In the genomic region with DNA sequence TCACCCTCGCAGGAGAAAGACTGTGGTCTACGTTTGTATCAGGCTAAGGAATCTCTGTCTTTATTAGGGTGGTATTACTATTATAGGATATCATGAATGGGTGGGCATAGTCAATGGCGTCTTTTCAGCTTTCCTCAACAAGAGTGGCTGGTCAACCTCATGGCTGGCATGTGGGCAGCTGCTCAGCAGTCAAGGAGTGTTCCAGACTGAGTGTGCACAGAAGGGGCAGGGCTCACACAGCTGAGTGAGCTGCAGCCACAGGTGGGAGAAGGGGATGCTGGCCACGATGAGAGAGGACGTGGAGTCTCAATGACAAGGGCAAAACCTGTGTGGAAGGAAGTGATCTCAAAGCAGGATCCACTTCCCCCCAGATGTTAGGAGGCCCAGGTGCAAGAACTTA, we compare ENCODE assay signal across 24 cellular contexts. TPM values are rescaled to one million over a fixed set of nuclear protein-coding genes. Genes with fewer than 3 reads are reported as not detected.
DNase-seq lines count a peak whose midpoint lies in the region; ATAC-seq and TF ChIP-seq lines count a peak whose summit lies in the region.
"Had no signal": no experiment of that assay in that cellular context is flagged by ENCODE, and none has a peak within 500 bp of the region (broad histone marks: within the 10 kb centered on the region; RNA-seq: fewer than 3 reads in every experiment).

No MANE protein-coding gene starts in this region.

- peak overlapping the region; percentile 14 for H3K27ac Mint-ChIP-seq in endothelial cell (ENCODE audit: unreplicated experiment)
- peak overlapping the region; percentile 52 for H3K27ac Mint-ChIP-seq in stimulated activated memory B cell treated with anti-CD40 and anti-IgM and Interleukin-4, amounts not matched to agents 10 μg/mL and 1 μg/mL and 100 μg/mL, for 72 hours
- H3K27ac Mint-ChIP-seq: CD8-positive, alpha-beta T cell; mesothelial cell of epicardium; progenitor cell of endocrine pancreas had no signal

- H3K27me3 ChIP-seq in cardiac muscle cell: no peaks in the 10 kb centered on the region
- H3K27me3 ChIP-seq: SJCRH30, tibial nerve had no signal

- peaks cover 38% of the 10 kb centered on the region for H3K4me1 Mint-ChIP-seq in endothelial cell (ENCODE audit: unreplicated experiment)
- H3K4me1 Mint-ChIP-seq in stimulated activated memory B cell treated with anti-CD40 and anti-IgM and Interleukin-4, amounts not matched to agents 10 μg/mL and 1 μg/mL and 100 μg/mL, for 72 hours: peaks cover 40% of the 10 kb centered on the region

- intact Hi-C loops in Right ventricle myocardium inferior (cut with DNase I): no loop called here

- H3K36me3 ChIP-seq in cardiac muscle cell: no peaks in the 10 kb centered on the region

- no peak overlapping the region for H3K4me3 Mint-ChIP-seq in endothelial cell (ENCODE audit: unreplicated experiment)
- H3K4me3 Mint-ChIP-seq in stimulated activated memory B cell treated with anti-CD40 and anti-IgM and Interleukin-4, amounts not matched to agents 10 μg/mL and 1 μg/mL and 100 μg/mL, for 72 hours: no peak overlapping the region
- H3K4me3 Mint-ChIP-seq: activated naive CD4-positive, alpha-beta T cell treated with anti-CD3 and anti-CD28 coated beads, Interleukin-2, amount 50 U/mL, for 24 hours; CD8-positive, alpha-beta T cell; mesothelial cell of epicardium; natural killer cell treated with Interleukin-12 subunit alpha and Interleukin-12 subunit beta and Interleukin-15 and Interleukin-18, amount 100 ng/mL, for 72 hours; stimulated activated naive CD8-positive, alpha-beta T cell treated with anti-CD3 and anti-CD28 coated beads, Interleukin-15, amount 100 ng/mL, for 72 hours had no signal

- TF ChIP-seq CTCF in cardiac muscle cell (IDR thresholded peaks at IDR 0.05; ENCODE audit: low read depth, low read length): no peak
- TF ChIP-seq CTCF in VCaP (conservative IDR thresholded peaks at IDR 0.05): no peak
- TF ChIP-seq CTCF in endothelial cell (IDR thresholded peaks at IDR 0.05; ENCODE audit: unreplicated experiment): no peak

- DNase-seq in cardiac muscle cell (ENCODE audit: low read depth in 1 of 2, low spot score in 1 of 2) (no peak), Right ventricle myocardium inferior (ENCODE audit: missing footprints) (no peak), endothelial cell (ENCODE audit: low spot score) (no peak), NCI-H187 (lab: John Stamatoyannopoulos, UW) (no peak), NK-92 (lab: John Stamatoyannopoulos, UW; ENCODE audit: unreplicated experiment) (no peak)
- DNase-seq: activated CD4-positive, CD25-positive, alpha-beta regulatory T cell; activated CD8-positive, alpha-beta memory T cell treated with anti-CD3 and anti-CD28 coated beads, Interleukin-2, amount 50 U/mL, for 4 hours; CD8-positive, alpha-beta T cell; left colon; NCI-H1930; NCI-H2227 treated with DMSO at 0.1 percent for 48 hours; SJCRH30; stimulated activated CD4-positive, alpha-beta T cell treated with anti-CD3 and anti-CD28 coated beads, Interleukin-2, amount 100 ng/mL, for 24 hours; stimulated activated naive CD8-positive, alpha-beta T cell treated with anti-CD3 and anti-CD28 coated beads, Interleukin-15, amount 100 ng/mL, for 72 hours had no signal

- no peaks in the 10 kb centered on the region for H3K9me3 Mint-ChIP-seq in endothelial cell (ENCODE audit: unreplicated experiment)
- H3K9me3 Mint-ChIP-seq in stimulated activated memory B cell treated with anti-CD40 and anti-IgM and Interleukin-4, amounts not matched to agents 10 μg/mL and 1 μg/mL and 100 μg/mL, for 72 hours: no peaks in the 10 kb centered on the region
- H3K9me3 Mint-ChIP-seq: activated naive CD4-positive, alpha-beta T cell treated with anti-CD3 and anti-CD28 coated beads, Interleukin-2, amount 50 U/mL, for 24 hours; CD8-positive, alpha-beta T cell; mesothelial cell of epicardium; natural killer cell treated with Interleukin-12 subunit alpha and Interleukin-12 subunit beta and Interleukin-15 and Interleukin-18, amount 100 ng/mL, for 72 hours; stimulated activated naive CD8-positive, alpha-beta T cell treated with anti-CD3 and anti-CD28 coated beads, Interleukin-15, amount 100 ng/mL, for 72 hours had no signal

- H3K27ac ChIP-seq in cardiac muscle cell: peak overlapping the region; percentile 50
- peak overlapping the region; percentile 67 for H3K27ac ChIP-seq in VCaP
- H3K27ac ChIP-seq: KMS-11, SJCRH30, tibial nerve had no signal

- no peak overlapping the region for H3K4me3 ChIP-seq in cardiac muscle cell
- H3K4me3 ChIP-seq: SJCRH30, tibial nerve had no signal

- no peaks in the 10 kb centered on the region for H3K9me3 ChIP-seq in cardiac muscle cell (ENCODE audit: low read depth)
- H3K9me3 ChIP-seq: SJCRH30, tibial nerve had no signal

- ATAC-seq in Right ventricle myocardium inferior (no peak), GM19467 (IDR thresholded peaks at IDR 0.05; ENCODE audit: unreplicated experiment) (no peak)
- ATAC-seq in stimulated activated memory B cell treated with anti-CD40 and anti-IgM and Interleukin-4, amounts not matched to agents 10 μg/mL and 1 μg/mL and 100 μg/mL, for 72 hours: no peak
- ATAC-seq: CD8-positive, alpha-beta T cell; left colon; natural killer cell treated with Interleukin-12 subunit alpha and Interleukin-12 subunit beta and Interleukin-15 and Interleukin-18, amount 100 ng/mL, for 72 hours; Panc1; stimulated activated naive CD8-positive, alpha-beta T cell treated with anti-CD3 and anti-CD28 coated beads, Interleukin-15, amount 100 ng/mL, for 72 hours had no signal

- H3K36me3 Mint-ChIP-seq in endothelial cell (ENCODE audit: low read depth, unreplicated experiment): peaks cover 2% of the 10 kb centered on the region
- H3K36me3 Mint-ChIP-seq in stimulated activated memory B cell treated with anti-CD40 and anti-IgM and Interleukin-4, amounts not matched to agents 10 μg/mL and 1 μg/mL and 100 μg/mL, for 72 hours: peaks cover 53% of the 10 kb centered on the region
- H3K36me3 Mint-ChIP-seq: mesothelial cell of epicardium had no signal

- peaks cover 7% of the 10 kb centered on the region for H3K27me3 Mint-ChIP-seq in endothelial cell (ENCODE audit: unreplicated experiment)
- H3K27me3 Mint-ChIP-seq in stimulated activated memory B cell treated with anti-CD40 and anti-IgM and Interleukin-4, amounts not matched to agents 10 μg/mL and 1 μg/mL and 100 μg/mL, for 72 hours: no peaks in the 10 kb centered on the region
- H3K27me3 Mint-ChIP-seq: activated naive CD4-positive, alpha-beta T cell treated with anti-CD3 and anti-CD28 coated beads, Interleukin-2, amount 50 U/mL, for 24 hours; natural killer cell treated with Interleukin-12 subunit alpha and Interleukin-12 subunit beta and Interleukin-15 and Interleukin-18, amount 100 ng/mL, for 72 hours; progenitor cell of endocrine pancreas; stimulated activated naive CD8-positive, alpha-beta T cell treated with anti-CD3 and anti-CD28 coated beads, Interleukin-15, amount 100 ng/mL, for 72 hours had no signal

- H3K4me1 ChIP-seq in cardiac muscle cell (ENCODE audit: low read depth): peaks cover 19% of the 10 kb centered on the region
- H3K4me1 ChIP-seq: SJCRH30 had no signal

RNA-seq across cellular contexts. Expression of a gene that starts 54.7 kb away (rescaled TPM):
- total RNA-seq in cardiac muscle cell: 13.6 and 15.7 TPM in 2 replicates
- 6.0 and 8.8 TPM in 2 replicates for polyA plus RNA-seq in cardiac muscle cell
- 15.7 TPM for total RNA-seq in Right ventricle myocardium inferior
- total RNA-seq in endothelial cell (ENCODE audit: unreplicated experiment): 17.4 TPM
